7 cellular contexts compared by ENCODE assay signal in genomic region chr11:65225284-65226102, GRCh38. TPM values are rescaled to one million over a fixed set of nuclear protein-coding genes. Genes with fewer than 3 reads are reported as not detected.
DNase-seq lines count a peak whose midpoint lies in the region; ATAC-seq, FAIRE-seq and TF ChIP-seq lines count a peak whose summit lies in the region.

No MANE protein-coding gene starts in this region.

- TF ChIP-seq CTCF in RWPE1 (conservative IDR thresholded peaks at IDR 0.05; ENCODE audit: low read depth) (peak; percentile 75), heart right ventricle (IDR thresholded peaks at IDR 0.05) (peak; percentile 3 to 64 (median 53)), progenitor cell of endocrine pancreas (IDR thresholded peaks at IDR 0.05; ENCODE audit: unreplicated experiment) (peak; percentile 52)

- H3K27ac Mint-ChIP-seq in activated naive CD8-positive, alpha-beta T cell treated with anti-CD3 and anti-CD28 coated beads, Interleukin-2, amount 10 ng/mL, durations not matched to agents 7 days and 5 days = peak overlapping the region; percentile 32
- H3K27ac Mint-ChIP-seq in progenitor cell of endocrine pancreas = no peak overlapping the region

- H3K27ac ChIP-seq in RWPE1 (peak overlapping the region; percentile 90), heart right ventricle (peak overlapping the region in 7 of 10 donors; percentile 1 to 69 (median 50))

- H3K4me3 ChIP-seq in heart right ventricle = peak overlapping the region; percentile 19 to 60 (median 52)

- peak overlapping the region; percentile 81 for H3K4me3 Mint-ChIP-seq in activated naive CD8-positive, alpha-beta T cell treated with anti-CD3 and anti-CD28 coated beads, Interleukin-2, amount 10 ng/mL, durations not matched to agents 7 days and 5 days
- peak overlapping the region; percentile 65 for H3K4me3 Mint-ChIP-seq in progenitor cell of endocrine pancreas (ENCODE audit: low read depth)

- FAIRE-seq in GM18507 (lab: Jason Lieb, UNC) = peak; percentile 33

- H3K9me3 Mint-ChIP-seq in activated naive CD8-positive, alpha-beta T cell treated with anti-CD3 and anti-CD28 coated beads, Interleukin-2, amount 10 ng/mL, durations not matched to agents 7 days and 5 days = no peaks in the 10 kb centered on the region
- H3K9me3 Mint-ChIP-seq in progenitor cell of endocrine pancreas (ENCODE audit: low read depth) = no peaks in the 10 kb centered on the region

- H3K4me1 Mint-ChIP-seq in activated naive CD8-positive, alpha-beta T cell treated with anti-CD3 and anti-CD28 coated beads, Interleukin-2, amount 10 ng/mL, durations not matched to agents 7 days and 5 days = peaks cover 17% of the 10 kb centered on the region
- H3K4me1 Mint-ChIP-seq in progenitor cell of endocrine pancreas (ENCODE audit: low read depth) = peaks cover 4% of the 10 kb centered on the region

- no peaks in the 10 kb centered on the region for H3K36me3 Mint-ChIP-seq in activated naive CD8-positive, alpha-beta T cell treated with anti-CD3 and anti-CD28 coated beads, Interleukin-2, amount 10 ng/mL, durations not matched to agents 7 days and 5 days
- peaks cover 11% of the 10 kb centered on the region for H3K36me3 Mint-ChIP-seq in progenitor cell of endocrine pancreas (ENCODE audit: insufficient read depth)

- WGBS in heart right ventricle, 2 donors = 10 to 18% methylated on average over 42 of the region's 42 CpGs

- POLR2A ChIA-PET in RWPE1 (lab: Yijun Ruan, JAX; ENCODE audit: low non-redundant PET) = no interaction called here
- POLR2A ChIA-PET in activated naive CD8-positive, alpha-beta T cell treated with anti-CD3 and anti-CD28 coated beads, Interleukin-2, amount 10 ng/mL, durations not matched to agents 7 days and 5 days (lab: Charles Lee) = interaction anchor here (0.6 to 1.9 kb wide), 4 partner anchors 50 to 106 kb away, joined by 3 to 10 read pairs (median 4); partner anchors contain the start of gene CDC42EP2

- H3K27me3 ChIP-seq in heart right ventricle = peaks cover 0 to 5% (median 0%) of the 10 kb centered on the region in 7 donors

- intact Hi-C loops in heart right ventricle (cut with DNase I) = loop anchor here in 1 of 10 donors (5.0 kb wide), 1 partner anchor 92 kb away; no protein-coding TSS in a partner anchor

- CTCF ChIA-PET in RWPE1 (lab: Yijun Ruan, JAX) = interaction anchor here (0.6 to 1.9 kb wide), 17 partner anchors 11 to 877 kb away, joined by 3 to 16 read pairs (median 4); partner anchors contain the start of gene CDC42EP2

- H3K27me3 Mint-ChIP-seq in activated naive CD8-positive, alpha-beta T cell treated with anti-CD3 and anti-CD28 coated beads, Interleukin-2, amount 10 ng/mL, durations not matched to agents 7 days and 5 days = peaks cover 16% of the 10 kb centered on the region
- peaks cover 4% of the 10 kb centered on the region for H3K27me3 Mint-ChIP-seq in progenitor cell of endocrine pancreas

- DNase-seq in GM18507 (ENCODE audit: extremely low spot score, insufficient read length, low read depth) = peak; percentile 63
- DNase-seq in RWPE1 (ENCODE audit: low spot score) = peak; percentile 77
- peak; percentile 65 for DNase-seq in activated naive CD8-positive, alpha-beta T cell treated with anti-CD3 and anti-CD28 coated beads, Interleukin-2, amount 10 ng/mL, durations not matched to agents 7 days and 5 days
- peak; percentile 59 to 65 for DNase-seq in heart right ventricle
- no peak for DNase-seq in progenitor cell of endocrine pancreas (ENCODE audit: low spot score, unreplicated experiment)

- peaks cover 0 to 32% (median 6%) of the 10 kb centered on the region in 9 donors for H3K4me1 ChIP-seq in heart right ventricle

- ATAC-seq in activated naive CD8-positive, alpha-beta T cell treated with anti-CD3 and anti-CD28 coated beads, Interleukin-2, amount 10 ng/mL, durations not matched to agents 7 days and 5 days (ENCODE audit: low read depth) = peak; percentile 82
- ATAC-seq in heart right ventricle = peak; percentile 64 to 88 (median 86)
- ATAC-seq in GM19328 (IDR thresholded peaks at IDR 0.05; ENCODE audit: unreplicated experiment) = no peak
- ATAC-seq in HG02642 (IDR thresholded peaks at IDR 0.05; ENCODE audit: poor library complexity, unreplicated experiment) = no peak

- no peaks in the 10 kb centered on the region for H3K36me3 ChIP-seq in heart right ventricle

- H3K9me3 ChIP-seq in heart right ventricle = no peaks in the 10 kb centered on the region

RNA-seq across cellular contexts. Expression of gene POLA2, which starts 36.3 kb away (rescaled TPM):
- total RNA-seq in activated naive CD8-positive, alpha-beta T cell treated with anti-CD3 and anti-CD28 coated beads, Interleukin-2, amount 10 ng/mL, durations not matched to agents 7 days and 5 days = 10 to 100 TPM; 57.3 to 62.2 TPM
- total RNA-seq in heart right ventricle (1 to 10 TPM; 2.3 to 7.3 (median 3.8) TPM), progenitor cell of endocrine pancreas (24.4 and 27.4 TPM in 2 replicates)
- polyA plus RNA-seq in heart right ventricle = 1 to 10 TPM; 8.6 to 9.4 TPM

RNA-seq across cellular contexts. Expression of gene CAPN1, which starts 43.8 kb away (rescaled TPM):
- 100 to 1,000 TPM; 164 to 174 TPM for total RNA-seq in activated naive CD8-positive, alpha-beta T cell treated with anti-CD3 and anti-CD28 coated beads, Interleukin-2, amount 10 ng/mL, durations not matched to agents 7 days and 5 days
- total RNA-seq in heart right ventricle (100 to 1,000 TPM in 1 of 10 donors, 10 to 100 TPM in 9; 61.6 to 110 (median 82.0) TPM), progenitor cell of endocrine pancreas (239 and 245 TPM in 2 replicates)
- 10 to 100 TPM; 85.0 to 89.3 TPM for polyA plus RNA-seq in heart right ventricle

RNA-seq across cellular contexts. Expression of gene SPDYC, which starts 55.5 kb away (rescaled TPM):
- total RNA-seq in activated naive CD8-positive, alpha-beta T cell treated with anti-CD3 and anti-CD28 coated beads, Interleukin-2, amount 10 ng/mL, durations not matched to agents 7 days and 5 days = not detected
- not detected for total RNA-seq in heart right ventricle
- polyA plus RNA-seq in heart right ventricle = not detected
- not detected in 2 replicates for total RNA-seq in progenitor cell of endocrine pancreas

Comparison
In these comparisons a context has a peak if more than half of its experiments do, and no peak if none do; other contexts are left out.
1. ATAC-seq: peak in activated naive CD8-positive, alpha-beta T cell treated with anti-CD3 and anti-CD28 coated beads, Interleukin-2, amount 10 ng/mL, durations not matched to agents 7 days and 5 days (single experiment) and heart right ventricle (8 of 8); none in GM19328 (single experiment) and HG02642 (single experiment).
2. Peak in every context shown above with its lines, with median percentiles within 50 percentile points of each other: CTCF ChIP-seq.